Comparison of ENCODE assay signal across 30 cellular contexts in genomic region chr10:58691528-58691927, GRCh38.
"Had no signal": no experiment of that assay in that cellular context is flagged by ENCODE, and none has a peak within 500 bp of the region (broad histone marks: within the 10 kb centered on the region; RNA-seq: fewer than 3 reads in every experiment).

No MANE protein-coding gene starts in this region.

- H3K4me1 ChIP-seq: esophagus squamous epithelium, right lobe of liver had no signal

- H3K27me3 ChIP-seq: brain microvascular endothelial cell, esophagus squamous epithelium, right lobe of liver had no signal

- H3K36me3 ChIP-seq: brain microvascular endothelial cell, esophagus squamous epithelium, right lobe of liver had no signal

- DNase-seq: activated CD4-positive, alpha-beta T cell treated with anti-CD3 and anti-CD28 coated beads for 4 hours; activated CD4-positive, alpha-beta T cell treated with anti-CD3 and anti-CD28 coated beads, Interleukin-2, amount 50 U/mL, for 4 hours; activated CD8-positive, alpha-beta memory T cell treated with anti-CD3 and anti-CD28 coated beads for 24 hours; activated gamma-delta T cell; activated naive CD4-positive, alpha-beta T cell treated with anti-CD3 and anti-CD28 coated beads, Interleukin-2, amount 10 ng/mL, durations not matched to agents 7 days and 5 days; activated naive CD8-positive, alpha-beta T cell treated with anti-CD3 and anti-CD28 coated beads, Interleukin-2, amount 10 ng/mL, durations not matched to agents 7 days and 5 days; activated T-cell treated with anti-CD3 and anti-CD28 coated beads, Interleukin-2, amount 50 U/mL, for 1 hour; amniotic stem cell; brain microvascular endothelial cell; central memory CD4-positive, alpha-beta T cell; dermis blood vessel endothelial cell; effector CD4-positive, alpha-beta T cell; esophagus squamous epithelium; glutamatergic neuron; hippocampal formation; kidney; naive B cell; nucleus accumbens; right lobe of liver; stimulated activated CD4-positive, alpha-beta T cell treated with anti-CD3 and anti-CD28 coated beads, Interleukin-12 subunit alpha, Interleukin-12 subunit beta, amount 100 ng/mL, for 4 hours; stimulated activated CD4-positive, alpha-beta T cell treated with anti-CD3 and anti-CD28 coated beads, Interleukin-4, amount 100 ng/mL, for 24 hours; T-helper 9 cell had no signal

- H3K27ac ChIP-seq: brain microvascular endothelial cell, esophagus squamous epithelium, right lobe of liver, skin epidermis, VCaP had no signal

- H3K27me3 Mint-ChIP-seq: activated naive CD4-positive, alpha-beta T cell treated with anti-CD3 and anti-CD28 coated beads, Interleukin-2, amount 10 ng/mL, durations not matched to agents 7 days and 5 days; activated naive CD8-positive, alpha-beta T cell treated with anti-CD3 and anti-CD28 coated beads, Interleukin-2, amount 10 ng/mL, durations not matched to agents 7 days and 5 days; naive B cell; stimulated activated naive CD8-positive, alpha-beta T cell treated with anti-CD3 and anti-CD28 coated beads, Interleukin-15, Interleukin-2, amounts not matched to agents 100 ng/mL and 50 ng/mL, for 24 hours; type B pancreatic cell had no signal

- H3K4me3 ChIP-seq: esophagus squamous epithelium, right lobe of liver, skin epidermis had no signal

- H3K36me3 Mint-ChIP-seq: activated naive CD4-positive, alpha-beta T cell treated with anti-CD3 and anti-CD28 coated beads, Interleukin-2, amount 10 ng/mL, durations not matched to agents 7 days and 5 days; activated naive CD8-positive, alpha-beta T cell treated with anti-CD3 and anti-CD28 coated beads, Interleukin-2, amount 10 ng/mL, durations not matched to agents 7 days and 5 days; mesothelial cell of epicardium; stimulated activated effector memory CD8-positive, alpha-beta T cell treated with anti-CD3 and anti-CD28 coated beads, Interleukin-12 subunit alpha, Interleukin-12 subunit beta, amount 100 ng/mL, for 72 hours had no signal

- H3K9me3 ChIP-seq: esophagus squamous epithelium, right lobe of liver had no signal

- H3K4me3 Mint-ChIP-seq: activated naive CD4-positive, alpha-beta T cell treated with anti-CD3 and anti-CD28 coated beads, Interleukin-2, amount 10 ng/mL, durations not matched to agents 7 days and 5 days; activated naive CD8-positive, alpha-beta T cell treated with anti-CD3 and anti-CD28 coated beads, Interleukin-2, amount 10 ng/mL, durations not matched to agents 7 days and 5 days; activated T-helper 1 cell treated with anti-CD3 and anti-CD28 coated beads, Interleukin-12 subunit alpha, Interleukin-12 subunit beta, Interleukin-2, Interleukin-4 antibody, amounts not matched to agents 30 ng/mL and 10 ng/mL and 1 ng/mL, durations not matched to agents 14 hours and 24 hours and 36 hours; mesothelial cell of epicardium; naive B cell; neural crest cell; stimulated activated effector memory CD8-positive, alpha-beta T cell treated with anti-CD3 and anti-CD28 coated beads, Interleukin-12 subunit alpha, Interleukin-12 subunit beta, amount 100 ng/mL, for 72 hours; stimulated activated naive CD8-positive, alpha-beta T cell treated with anti-CD3 and anti-CD28 coated beads, Interleukin-15, Interleukin-2, amounts not matched to agents 100 ng/mL and 50 ng/mL, for 24 hours; type B pancreatic cell had no signal

- ATAC-seq: right lobe of liver; stimulated activated effector memory CD8-positive, alpha-beta T cell treated with anti-CD3 and anti-CD28 coated beads, Interleukin-12 subunit alpha, Interleukin-12 subunit beta, amount 100 ng/mL, for 72 hours had no signal

- H3K27ac Mint-ChIP-seq: activated naive CD4-positive, alpha-beta T cell treated with anti-CD3 and anti-CD28 coated beads, Interleukin-2, amount 10 ng/mL, durations not matched to agents 7 days and 5 days; activated naive CD8-positive, alpha-beta T cell treated with anti-CD3 and anti-CD28 coated beads, Interleukin-2, amount 10 ng/mL, durations not matched to agents 7 days and 5 days; activated T-helper 1 cell treated with anti-CD3 and anti-CD28 coated beads, Interleukin-12 subunit alpha, Interleukin-12 subunit beta, Interleukin-2, Interleukin-4 antibody, amounts not matched to agents 30 ng/mL and 10 ng/mL and 1 ng/mL, durations not matched to agents 14 hours and 24 hours and 36 hours; mesothelial cell of epicardium; naive B cell; stimulated activated effector memory CD8-positive, alpha-beta T cell treated with anti-CD3 and anti-CD28 coated beads, Interleukin-12 subunit alpha, Interleukin-12 subunit beta, amount 100 ng/mL, for 72 hours; stimulated activated naive CD8-positive, alpha-beta T cell treated with anti-CD3 and anti-CD28 coated beads, Interleukin-15, Interleukin-2, amounts not matched to agents 100 ng/mL and 50 ng/mL, for 24 hours; type B pancreatic cell had no signal

- H3K4me1 Mint-ChIP-seq: activated naive CD4-positive, alpha-beta T cell treated with anti-CD3 and anti-CD28 coated beads, Interleukin-2, amount 10 ng/mL, durations not matched to agents 7 days and 5 days; activated naive CD8-positive, alpha-beta T cell treated with anti-CD3 and anti-CD28 coated beads, Interleukin-2, amount 10 ng/mL, durations not matched to agents 7 days and 5 days; mesothelial cell of epicardium; naive B cell; neural crest cell; stimulated activated effector memory CD8-positive, alpha-beta T cell treated with anti-CD3 and anti-CD28 coated beads, Interleukin-12 subunit alpha, Interleukin-12 subunit beta, amount 100 ng/mL, for 72 hours had no signal
